Comparison of ENCODE assay signal across 15 cellular contexts in the genomic region with DNA sequence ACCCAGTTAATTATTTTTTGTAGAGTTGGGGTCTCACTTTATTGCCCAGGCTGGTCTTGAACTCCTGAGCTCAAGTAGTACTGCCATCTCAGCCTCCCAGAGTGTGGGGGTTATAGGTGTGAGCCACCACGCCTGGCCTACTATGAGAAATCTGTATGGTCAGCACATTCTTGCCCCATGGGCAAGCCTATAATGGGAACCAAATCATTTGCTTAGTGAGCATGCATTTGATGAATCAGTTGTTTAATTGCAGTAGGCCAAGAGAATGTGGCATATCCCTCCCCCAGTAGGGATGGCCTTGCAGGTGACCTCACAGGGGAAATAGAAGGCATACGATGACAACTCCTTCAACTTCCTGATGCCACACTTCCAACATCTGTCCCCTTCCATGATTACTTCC.
"Had no signal": no experiment of that assay in that cellular context is flagged by ENCODE, and none has a peak within 500 bp of the region (broad histone marks: within the 10 kb centered on the region; RNA-seq: fewer than 3 reads in every experiment).

No MANE protein-coding gene starts in this region.

- ATAC-seq: activated T-cell treated with anti-CD3 and anti-CD28 coated beads, Interleukin-2, amount 50 U/mL, for 4 hours; left ventricle myocardium superior; stimulated activated naive CD8-positive, alpha-beta T cell treated with anti-CD3 and anti-CD28 coated beads, Interleukin-15, amount 100 ng/mL, for 72 hours; T-cell; upper lobe of right lung had no signal

- H3K27me3 ChIP-seq: ascending aorta, ovary, testis, upper lobe of right lung had no signal

- H3K36me3 ChIP-seq: ovary had no signal

- H3K4me1 ChIP-seq: ascending aorta, testis had no signal

- H3K4me3 ChIP-seq: ascending aorta, ovary, testis, upper lobe of right lung had no signal

- H3K9me3 ChIP-seq: ascending aorta, ovary, testis, upper lobe of right lung had no signal

- H3K27ac ChIP-seq: ascending aorta, ovary, testis, upper lobe of right lung had no signal

- DNase-seq: activated CD4-positive, alpha-beta T cell treated with anti-CD3 and anti-CD28 coated beads, Interleukin-2, amount 50 U/mL, for 1 hour; activated effector memory CD4-positive, alpha-beta T cell treated with anti-CD3 and anti-CD28 coated beads, Interleukin-2, amount 50 U/mL, for 16 hours; activated T-cell treated with anti-CD3 and anti-CD28 coated beads, Interleukin-2, amount 50 U/mL, for 4 hours; left ventricle myocardium superior; mesenchymal stem cell; ovary; stimulated activated CD4-positive, alpha-beta T cell treated with anti-CD3 and anti-CD28 coated beads, Interleukin-4, amount 100 ng/mL, for 4 hours; stimulated activated naive CD8-positive, alpha-beta T cell treated with anti-CD3 and anti-CD28 coated beads, Interleukin-15, amount 100 ng/mL, for 72 hours; T-cell; T1000; testis; upper lobe of right lung had no signal

- FAIRE-seq: frontal cortex, keratinocyte had no signal
